ENCODE assay signal across 8 cellular contexts in genomic region chr9:123929870-123930831, GRCh38. TPM values are rescaled to one million over a fixed set of nuclear protein-coding genes. Genes with fewer than 3 reads are reported as not detected.
DNase-seq lines count a peak whose midpoint lies in the region; ATAC-seq, FAIRE-seq and TF ChIP-seq lines count a peak whose summit lies in the region.

TSS of gene DENND1A (minus strand) at chr9:123930126. CDS start at chr9:123929905, 221 bp downstream.

- no peaks in the 10 kb centered on the region for H3K36me3 ChIP-seq in right atrium auricular region

- H3K27me3 Mint-ChIP-seq in T-helper 17 cell: peaks cover 9% of the 10 kb centered on the region

- no peak for TF ChIP-seq CTCF in right atrium auricular region (IDR thresholded peaks at IDR 0.05)

- TF ChIP-seq POLR2A in GM12891 (IDR thresholded peaks at IDR 0.05; ENCODE audit: low read depth, low read length): no peak

- H3K9me3 ChIP-seq in T-helper 17 cell (ENCODE audit: control insufficient read depth, low read length, poor library complexity, severe bottlenecking) (no peaks in the 10 kb centered on the region), right atrium auricular region (no peaks in the 10 kb centered on the region)

- peak within 1 kb of the TSS; percentile 91 for H3K4me3 Mint-ChIP-seq in T-helper 17 cell

- peak within 1 kb of the TSS; percentile 85 for H3K27ac Mint-ChIP-seq in T-helper 17 cell

- ATAC-seq in HG02763 (IDR thresholded peaks at IDR 0.05; ENCODE audit: unreplicated experiment) (peak; percentile 75), T-helper 17 cell (peak; percentile 94)

- peaks cover 30% of the 10 kb centered on the region for H3K4me1 Mint-ChIP-seq in T-helper 17 cell

- peak within 1 kb of the TSS; percentile 71 to 86 for H3K4me3 ChIP-seq in right atrium auricular region

- no peaks in the 10 kb centered on the region for H3K27me3 ChIP-seq in right atrium auricular region

- H3K27ac ChIP-seq in angular gyrus (ENCODE audit: low read depth, low read length) (peak within 1 kb of the TSS; percentile 81), right atrium auricular region (peak within 1 kb of the TSS; percentile 67 to 80)

- DNase-seq in GM12891 (ENCODE audit: insufficient read length, low spot score) (peak; percentile 96), NCI-H1417 treated with DMSO at 0.1 percent for 48 hours (lab: John Stamatoyannopoulos, UW) (peak; percentile 82), T-helper 17 cell (peak; percentile 80 to 84 (median 84)), right atrium auricular region (ENCODE audit: low spot score) (peak; percentile 87), pulmonary artery endothelial cell (ENCODE audit: low read depth, low spot score) (peak; percentile 56), urothelium cell line (ENCODE audit: low spot score) (peak; percentile 94)

- peaks cover 0 to 25% of the 10 kb centered on the region in 2 donors for H3K4me1 ChIP-seq in right atrium auricular region

- H3K36me3 Mint-ChIP-seq in T-helper 17 cell (ENCODE audit: low read depth): peaks cover 2% of the 10 kb centered on the region

- FAIRE-seq in GM12891 (lab: Jason Lieb, UNC): peak; percentile 87
- FAIRE-seq in urothelium cell line (lab: Jason Lieb, UNC): peak; percentile 9

TF ChIP-seq in GM12891, 5 proteins besides CTCF, POLR2A, EP300 and RAD21:
- TF ChIP-seq SPI1 (IDR thresholded peaks at IDR 0.05; ENCODE audit: low read depth, low read length) (peak; percentile 48; the same call in 1 of the 2 replicates), POU2F2 (IDR thresholded peaks at IDR 0.05; ENCODE audit: low read depth, low read length) (no peak), TAF1 (IDR thresholded peaks at IDR 0.05; ENCODE audit: low read depth, low read length) (0 out of 2 replicates have a peak, but pooled peaks have one; percentile 33), PAX5 (IDR thresholded peaks at IDR 0.05; ENCODE audit: insufficient read depth, low read length, severe bottlenecking) (no peak), POLR2AphosphoS5 (IDR thresholded peaks at IDR 0.05; ENCODE audit: low read depth, low read length) (no peak)

RNA-seq across cellular contexts. Expression of gene DENND1A, which starts in this region (rescaled TPM):
- polyA plus RNA-seq in GM12891 (2012; ENCODE audit: low read depth, missing spikeins): 34.0 TPM
- total RNA-seq in T-helper 17 cell: 10 to 100 TPM; 19.9 to 21.1 TPM
- total RNA-seq in right atrium auricular region: 10 to 100 TPM; 14.9 to 23.6 TPM
- 11.7 and 12.4 TPM in 2 replicates for total RNA-seq in pulmonary artery endothelial cell

Comparison
In these comparisons a context has a peak if more than half of its experiments do, and no peak if none do; other contexts are left out.
1. Peak in every context shown above with its lines: DNase-seq, ATAC-seq, H3K4me3 ChIP-seq and H3K27ac ChIP-seq.